ENCODE assay signal across 15 cellular contexts in the genomic region with DNA sequence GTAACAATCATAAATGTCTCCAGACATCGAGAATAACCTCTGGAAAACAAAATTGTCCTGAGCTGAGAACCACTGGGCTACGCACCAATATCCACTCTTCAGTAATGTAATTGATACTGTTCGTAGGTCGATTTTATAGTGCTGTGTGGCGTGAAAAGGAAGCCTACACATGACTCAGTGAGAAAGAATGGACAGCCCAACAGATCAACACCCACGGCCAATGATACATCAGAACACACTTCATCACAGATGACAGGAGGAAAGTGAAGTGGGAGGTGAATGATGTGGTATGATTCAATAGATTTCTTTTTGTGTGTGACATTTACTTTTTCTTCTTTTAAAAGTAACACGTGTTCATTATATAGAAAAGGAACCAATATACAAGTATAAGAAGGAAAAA.
DNase-seq lines count a peak whose midpoint lies in the region; ATAC-seq, FAIRE-seq and TF ChIP-seq lines count a peak whose summit lies in the region.
"Had no signal": no experiment of that assay in that cellular context is flagged by ENCODE, and none has a peak within 500 bp of the region (broad histone marks: within the 10 kb centered on the region; RNA-seq: fewer than 3 reads in every experiment).

No MANE protein-coding gene starts in this region.

- peak overlapping the region; percentile 35 for H2AFZ ChIP-seq in ACC112 (ENCODE audit: low read length, unreplicated experiment)
- H2AFZ ChIP-seq: hepatocyte had no signal

- no peaks in the 10 kb centered on the region for H3K27me3 ChIP-seq in ACC112 (ENCODE audit: insufficient read depth, low read length)
- H3K27me3 ChIP-seq: hepatocyte had no signal

- ATAC-seq in GM21360 (IDR thresholded peaks at IDR 0.05; ENCODE audit: unreplicated experiment) = no peak
- ATAC-seq: naive thymus-derived CD4-positive, alpha-beta T cell had no signal

- DNase-seq in HS-27A (ENCODE audit: low read depth) = peak; percentile 59
- peak; percentile 51 for DNase-seq in amniotic epithelial cell (ENCODE audit: low read depth)
- peak; percentile 65 for DNase-seq in islet precursor cell
- DNase-seq in H54 (ENCODE audit: insufficient read length, low spot score) = no peak
- DNase-seq in NCI-H1105 treated with DMSO at 0.1 percent for 48 hours (lab: John Stamatoyannopoulos, UW) = no peak
- no peak for DNase-seq in NAMALWA (ENCODE audit: low spot score)
- DNase-seq: ACHN; activated CD4-positive, alpha-beta T cell treated with anti-CD3 and anti-CD28 coated beads, Interleukin-2, amount 50 U/mL, for 48 hours; Caco-2; naive thymus-derived CD4-positive, alpha-beta T cell; NCI-H1092; stimulated activated CD4-positive, alpha-beta T cell treated with anti-CD3 and anti-CD28 coated beads, Interleukin-12 subunit alpha, Interleukin-12 subunit beta, amount 100 ng/mL, for 4 hours had no signal

- no peak for TF ChIP-seq POLR2A in H54 (IDR thresholded peaks at IDR 0.05; ENCODE audit: low read depth, low read length)

- no peaks in the 10 kb centered on the region for H3K36me3 ChIP-seq in ACC112 (ENCODE audit: insufficient read depth, low read length)

- H3K27ac ChIP-seq in ACC112 (ENCODE audit: low read depth, low read length) = peak overlapping the region; percentile 97
- H3K27ac ChIP-seq: hepatocyte had no signal

- peaks cover 24% of the 10 kb centered on the region for H3K4me1 ChIP-seq in ACC112 (ENCODE audit: control insufficient read depth, insufficient read depth, low read length, unreplicated experiment)
- H3K4me1 ChIP-seq: Caco-2 had no signal

- FAIRE-seq in H54 (lab: Jason Lieb, UNC) = no peak

- H3K4me3 ChIP-seq in ACC112 (ENCODE audit: low read depth, low read length) = peak overlapping the region; percentile 58
- H3K4me3 ChIP-seq: hepatocyte had no signal

- H3K79me2 ChIP-seq in ACC112 (ENCODE audit: control insufficient read depth, insufficient read depth, low read length, unreplicated experiment) = no peaks in the 10 kb centered on the region
- H3K79me2 ChIP-seq: hepatocyte had no signal

Comparison
In these comparisons a context has a peak if more than half of its experiments do, and no peak if none do; other contexts are left out.
1. DNase-seq: peak in HS-27A (single experiment), amniotic epithelial cell (single experiment) and islet precursor cell (single experiment); none in H54 (single experiment), NCI-H1105 treated with DMSO at 0.1 percent for 48 hours (single experiment) and NAMALWA (single experiment).